Comparison of ENCODE assay signal across 9 cellular contexts in the genomic region with DNA sequence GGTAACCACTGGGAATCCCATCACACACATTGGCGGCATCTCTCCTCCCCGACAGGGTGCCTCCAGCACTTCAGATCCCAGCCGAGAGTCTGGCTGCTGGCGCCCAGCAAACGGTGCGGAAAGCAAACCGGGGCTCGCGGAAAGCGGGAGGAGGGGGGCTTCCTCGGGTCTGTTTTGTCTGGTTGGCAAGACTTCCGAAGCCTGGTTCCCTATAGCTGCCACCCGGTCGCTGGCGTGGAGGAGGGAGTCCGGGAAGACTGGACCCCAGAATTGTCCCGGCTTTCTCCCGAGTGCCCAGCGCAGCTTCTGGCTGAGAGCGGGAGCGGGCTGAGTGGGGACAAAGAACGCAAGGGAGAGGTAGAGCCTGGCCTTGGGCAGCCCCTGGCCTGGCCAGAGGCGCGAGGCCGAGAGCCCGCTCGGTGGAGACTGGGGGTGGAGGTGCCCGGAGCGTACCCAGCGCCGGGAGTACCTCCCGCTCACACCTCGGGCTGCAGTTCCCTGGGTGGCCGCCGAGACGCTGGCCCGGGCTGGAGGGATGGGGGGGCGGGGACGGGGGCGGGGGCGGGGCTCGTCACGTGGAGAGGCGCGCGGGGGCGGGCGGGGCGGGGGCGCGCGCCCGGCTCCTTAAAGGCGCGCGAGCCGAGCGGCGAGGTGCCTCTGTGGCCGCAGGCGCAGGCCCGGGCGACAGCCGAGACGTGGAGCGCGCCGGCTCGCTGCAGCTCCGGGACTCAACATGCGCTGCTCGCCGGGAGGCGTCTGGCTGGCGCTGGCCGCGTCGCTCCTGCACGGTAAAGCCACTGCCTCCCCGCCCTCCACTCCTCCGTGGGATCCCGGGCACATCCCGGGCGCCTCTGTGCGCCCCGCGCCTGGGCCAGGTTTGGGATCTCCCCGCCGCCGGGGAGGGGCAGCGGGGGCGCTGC. TPM values are rescaled to one million over a fixed set of nuclear protein-coding genes. Genes with fewer than 3 reads are reported as not detected.
DNase-seq lines count a peak whose midpoint lies in the region; ATAC-seq, FAIRE-seq and TF ChIP-seq lines count a peak whose summit lies in the region.
"Had no signal": no experiment of that assay in that cellular context is flagged by ENCODE, and none has a peak within 500 bp of the region (broad histone marks: within the 10 kb centered on the region; RNA-seq: fewer than 3 reads in every experiment).

A gene (plus strand): TSS at position 654 of the 920 bp plus-strand sequence. CDS start 80 bp downstream, at position 734.

- no peak for FAIRE-seq in astrocyte (lab: Jason Lieb, UNC)
- FAIRE-seq: islet of Langerhans had no signal

- WGBS in iPS DF 6.9 (ENCODE audit: insufficient coverage, insufficient read length): no CpG with 5 or more reads among the region's 92 CpGs

- H3K4me3 Mint-ChIP-seq in astrocyte (ENCODE audit: unreplicated experiment): peak within 1 kb of the TSS; percentile 85

- H3K27ac Mint-ChIP-seq in astrocyte (ENCODE audit: unreplicated experiment): no peak within 1 kb of the TSS

- H2AFZ ChIP-seq in astrocyte (ENCODE audit: low read depth, low read length): peak within 1 kb of the TSS; percentile 97

- H3K9me3 ChIP-seq in astrocyte (ENCODE audit: insufficient read depth, low read depth, low read length) (no peaks in the 10 kb centered on the region), iPS DF 6.9 (ENCODE audit: control insufficient read depth, insufficient read depth, low read length) (no peaks in the 10 kb centered on the region)

- peak; percentile 57 for DNase-seq in activated CD8-positive, alpha-beta memory T cell treated with anti-CD3 and anti-CD28 coated beads for 24 hours
- no peak for DNase-seq in activated CD8-positive, alpha-beta memory T cell treated with anti-CD3 and anti-CD28 coated beads, Interleukin-2, amount 50 U/mL, for 4 hours
- DNase-seq in NCI-H526 (lab: John Stamatoyannopoulos, UW) (peak; percentile 25 to 89), astrocyte (ENCODE audit: low read depth) (peak; percentile 4), iPS DF 6.9 (ENCODE audit: low read depth, low spot score) (peak; percentile 37), retinal pigment epithelial cell (ENCODE audit: low read depth) (no peak)

- H3K36me3 Mint-ChIP-seq in astrocyte (ENCODE audit: low read depth, unreplicated experiment): no peaks in the 10 kb centered on the region

- H3K27me3 Mint-ChIP-seq in astrocyte (ENCODE audit: low read depth, unreplicated experiment): peaks cover 36% of the 10 kb centered on the region

- peaks cover 28% of the 10 kb centered on the region for H3K27me3 ChIP-seq in astrocyte (ENCODE audit: insufficient read depth, low read length)
- peaks cover 6% of the 10 kb centered on the region; the same call in 1 of the 2 replicates for H3K27me3 ChIP-seq in iPS DF 6.9 (ENCODE audit: control insufficient read depth, insufficient read depth, low read length)

- peak within 1 kb of the TSS; percentile 70 for H3K9ac ChIP-seq in astrocyte (ENCODE audit: low read length)

- H3K4me3 ChIP-seq in astrocyte (ENCODE audit: insufficient read depth, low read depth, low read length) (peak within 1 kb of the TSS; percentile 60), iPS DF 6.9 (ENCODE audit: low read length) (peak within 1 kb of the TSS; percentile 88), retinal pigment epithelial cell (ENCODE audit: low read length) (peak within 1 kb of the TSS; percentile 66)

- H3K36me3 ChIP-seq in astrocyte (ENCODE audit: insufficient read depth, low read length) (no peaks in the 10 kb centered on the region), iPS DF 6.9 (ENCODE audit: control insufficient read depth, insufficient read depth, low read length) (no peaks in the 10 kb centered on the region)

- TF ChIP-seq CTCF in astrocyte (IDR thresholded peaks at IDR 0.05; ENCODE audit: insufficient read depth, low read depth, low read length): no peak
- TF ChIP-seq CTCF in retinal pigment epithelial cell (conservative IDR thresholded peaks at IDR 0.05; ENCODE audit: low read depth, low read length): peak; percentile 5

- no peaks in the 10 kb centered on the region for H4K20me1 ChIP-seq in astrocyte (ENCODE audit: insufficient read depth, low read length)

- no peaks in the 10 kb centered on the region for H3K4me1 Mint-ChIP-seq in astrocyte (ENCODE audit: low read depth, unreplicated experiment)

- H3K4me1 ChIP-seq in astrocyte (ENCODE audit: insufficient read depth, low read length) (peaks cover 3% of the 10 kb centered on the region), iPS DF 6.9 (ENCODE audit: control insufficient read depth, insufficient read depth, low read length) (peaks cover 3% of the 10 kb centered on the region; the same call in 1 of the 2 replicates)

- H3K79me2 ChIP-seq in astrocyte (ENCODE audit: insufficient read depth, low read length): no peaks in the 10 kb centered on the region

- H3K9me3 Mint-ChIP-seq in astrocyte (ENCODE audit: unreplicated experiment): no peaks in the 10 kb centered on the region

- H3K4me2 ChIP-seq in astrocyte (ENCODE audit: low read length): peak within 1 kb of the TSS; percentile 99

- H3K27ac ChIP-seq in astrocyte (ENCODE audit: low read depth, low read length) (no peak within 1 kb of the TSS), iPS DF 6.9 (ENCODE audit: low read length) (no peak within 1 kb of the TSS)

- ATAC-seq in HG02870 (IDR thresholded peaks at IDR 0.05; ENCODE audit: unreplicated experiment) (peak; percentile 58), HG03097 (IDR thresholded peaks at IDR 0.05; ENCODE audit: low FRiP score, unreplicated experiment) (no peak)

RNA-seq across cellular contexts. Expression of the gene that starts here (rescaled TPM):
- 1.5 and 1.9 TPM in 2 replicates for total RNA-seq in astrocyte

Comparison
In these comparisons a context has a peak if more than half of its experiments do, and no peak if none do; other contexts are left out.
1. DNase-seq: peak in activated CD8-positive, alpha-beta memory T cell treated with anti-CD3 and anti-CD28 coated beads for 24 hours (single experiment), NCI-H526 (2 of 2), astrocyte (single experiment) and iPS DF 6.9 (single experiment); none in activated CD8-positive, alpha-beta memory T cell treated with anti-CD3 and anti-CD28 coated beads, Interleukin-2, amount 50 U/mL, for 4 hours (single experiment) and retinal pigment epithelial cell (single experiment).
2. Peak in every context shown above with its lines, with median percentiles within 50 percentile points of each other: H3K4me3 ChIP-seq.